ENCODE assay signal across 29 cellular contexts in the genomic region with DNA sequence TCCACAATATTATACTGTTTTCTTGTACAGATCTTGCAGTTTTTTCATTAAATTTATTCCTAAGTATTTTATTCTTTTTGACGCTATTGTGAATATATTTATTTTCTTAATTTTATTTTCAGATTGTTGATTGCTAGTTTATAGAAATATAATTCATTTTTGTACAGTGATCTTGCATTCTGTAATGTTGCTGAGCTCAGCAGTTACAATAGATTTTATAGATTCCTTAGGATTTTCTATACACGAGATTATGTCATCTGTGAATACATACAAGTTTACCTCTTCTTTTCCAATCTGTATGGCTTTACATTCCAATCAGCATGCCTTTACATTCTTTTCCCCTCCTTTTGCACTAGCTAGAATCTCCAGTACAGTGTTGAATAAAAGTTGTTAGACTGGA.
"Had no signal": no experiment of that assay in that cellular context is flagged by ENCODE, and none has a peak within 500 bp of the region (broad histone marks: within the 10 kb centered on the region; RNA-seq: fewer than 3 reads in every experiment).

No MANE protein-coding gene starts in this region.

- H3K9me3 ChIP-seq: neutrophil, psoas muscle, spleen, suprapubic skin, testis, tibial artery, transverse colon, upper lobe of right lung, uterus had no signal

- ATAC-seq: naive thymus-derived CD8-positive, alpha-beta T cell; natural killer cell treated with Interleukin-12 subunit alpha and Interleukin-12 subunit beta and Interleukin-15 and Interleukin-18, amount 100 ng/mL, for 72 hours; psoas muscle; right cardiac atrium; sciatic nerve; stimulated activated memory B cell treated with anti-CD40 and anti-IgM and Interleukin-4, amounts not matched to agents 10 μg/mL and 1 μg/mL and 100 μg/mL, for 72 hours; stimulated activated naive CD8-positive, alpha-beta T cell treated with anti-CD3 and anti-CD28 coated beads, Interleukin-15, amount 100 ng/mL, for 72 hours; stimulated activated naive CD8-positive, alpha-beta T cell treated with anti-CD3 and anti-CD28 coated beads, Interleukin-15, Interleukin-2, amounts not matched to agents 100 U/mL and 50 U/mL, for 24 hours; upper lobe of right lung had no signal

- H3K79me2 ChIP-seq: parathyroid adenoma had no signal

- H3K9ac ChIP-seq: parathyroid adenoma had no signal

- H3K4me2 ChIP-seq: smooth muscle cell had no signal

- H3K4me1 ChIP-seq: psoas muscle, spleen, suprapubic skin, testis, tibial artery, transverse colon, upper lobe of right lung, uterus had no signal

- DNase-seq: naive thymus-derived CD8-positive, alpha-beta T cell; nephron progenitor cell; nucleus accumbens; posterior cingulate gyrus; psoas muscle; right cardiac atrium; spleen; stimulated activated CD4-positive, alpha-beta T cell treated with anti-CD3 and anti-CD28 coated beads, Interleukin-12 subunit alpha, Interleukin-12 subunit beta, amount 100 ng/mL, for 4 hours; stimulated activated CD4-positive, alpha-beta T cell treated with anti-CD3 and anti-CD28 coated beads, Interleukin-1b, Interleukin-23, amount 100 ng/mL, for 48 hours; stimulated activated CD4-positive, alpha-beta T cell treated with anti-CD3 and anti-CD28 coated beads, Interleukin-4, amount 100 ng/mL, for 1 hour; stimulated activated CD4-positive, alpha-beta T cell treated with anti-CD3 and anti-CD28 coated beads, Interleukin-4, amount 100 ng/mL, for 4 hours; stimulated activated CD8-positive, alpha-beta memory T cell treated with anti-CD3 and anti-CD28 coated beads, Interleukin-4, amount 100 ng/mL, for 48 hours; stimulated activated naive CD4-positive, alpha-beta T cell; stimulated activated naive CD8-positive, alpha-beta T cell treated with anti-CD3 and anti-CD28 coated beads, Interleukin-15, amount 100 ng/mL, for 72 hours; stimulated activated naive CD8-positive, alpha-beta T cell treated with anti-CD3 and anti-CD28 coated beads, Interleukin-15, Interleukin-2, amounts not matched to agents 100 U/mL and 50 U/mL, for 24 hours; substantia nigra; testis; tibial artery; transverse colon; upper lobe of right lung; uterus had no signal

- H2AFZ ChIP-seq: parathyroid adenoma had no signal

- H3K27ac ChIP-seq: neutrophil, parathyroid adenoma, psoas muscle, skin epidermis, spleen, suprapubic skin, testis, tibial artery, transverse colon, upper lobe of right lung, uterus had no signal

- H3K36me3 ChIP-seq: neutrophil, spleen, suprapubic skin, tibial artery, transverse colon, upper lobe of right lung, uterus had no signal

- H3K4me3 ChIP-seq: psoas muscle, skin epidermis, smooth muscle cell, spleen, suprapubic skin, testis, tibial artery, transverse colon, upper lobe of right lung, uterus had no signal

- H3K27me3 ChIP-seq: neutrophil, spleen, suprapubic skin, testis, tibial artery, transverse colon, upper lobe of right lung, uterus had no signal
